In genomic region chr20:40265872-40266533, GRCh38 we compare ENCODE assay signal across 8 cellular contexts.
DNase-seq lines count a peak whose midpoint lies in the region; ATAC-seq, FAIRE-seq and TF ChIP-seq lines count a peak whose summit lies in the region.

No MANE protein-coding gene starts in this region.

- H3K27ac Mint-ChIP-seq in chondrocyte (ENCODE audit: unreplicated experiment), result no peak overlapping the region

- no peak overlapping the region for H3K9ac ChIP-seq in mesenchymal stem cell (ENCODE audit: low read length)

- ATAC-seq in HG02885 (IDR thresholded peaks at IDR 0.05; ENCODE audit: poor library complexity, unreplicated experiment) (no peak), HG02610 (IDR thresholded peaks at IDR 0.05; ENCODE audit: unreplicated experiment) (no peak)

- H3K14ac ChIP-seq in mesenchymal stem cell (ENCODE audit: low read length in 2 of 2), result no peak overlapping the region

- TF ChIP-seq CTCF in D721Med (IDR thresholded peaks at IDR 0.05; ENCODE audit: insufficient read depth, missing control alignments) (peak; percentile 60), chondrocyte (IDR thresholded peaks at IDR 0.05) (peak; percentile 80)

- H3K4me3 Mint-ChIP-seq in chondrocyte (ENCODE audit: unreplicated experiment), result no peak overlapping the region

- H2BK12ac ChIP-seq in mesenchymal stem cell (ENCODE audit: low read length in 2 of 2), result no peak overlapping the region

- no peak overlapping the region for H2BK120ac ChIP-seq in mesenchymal stem cell (ENCODE audit: low read depth, low read length)

- no peaks in the 10 kb centered on the region for H3K4me1 Mint-ChIP-seq in chondrocyte (ENCODE audit: low read depth)

- FAIRE-seq in D721Med (lab: Jason Lieb, UNC), result no peak

- no peaks in the 10 kb centered on the region for H3K79me1 ChIP-seq in mesenchymal stem cell (replicated peaks; ENCODE audit: low read length, poor library complexity, severe bottlenecking)

- WGBS in mesenchymal stem cell, result 58% methylated on average over 6 of the region's 6 CpGs

- no peaks in the 10 kb centered on the region for H3K4me1 ChIP-seq in mesenchymal stem cell (ENCODE audit: control insufficient read depth, insufficient read depth, low read depth, low read length)

- no peak overlapping the region for H3K27ac ChIP-seq in mesenchymal stem cell (ENCODE audit: low read length, poor library complexity, severe bottlenecking)

- peak overlapping the region in 1 of 2 experiments; percentile 34 for H3K18ac ChIP-seq in mesenchymal stem cell (ENCODE audit: low read depth in 1 of 2, low read length in 2 of 2)

- no peak overlapping the region for H4K8ac ChIP-seq in mesenchymal stem cell (ENCODE audit: low read length)

- H3K36me3 Mint-ChIP-seq in chondrocyte (ENCODE audit: low read depth), result no peaks in the 10 kb centered on the region

- DNase-seq in D721Med (ENCODE audit: insufficient read length, low spot score) (no peak), MV-4-11 (lab: John Stamatoyannopoulos, UW) (peak; percentile 29), chondrocyte (ENCODE audit: low spot score) (no peak), mesenchymal stem cell (peak; percentile 28), occipital lobe (lab: John Stamatoyannopoulos, UW) (no peak), T-helper 9 cell (no peak)

- H3K4me2 ChIP-seq in mesenchymal stem cell (ENCODE audit: low read length, poor library complexity, severe bottlenecking), result no peak overlapping the region

- H3K36me3 ChIP-seq in mesenchymal stem cell (ENCODE audit: control insufficient read depth in 1 of 2, insufficient read depth in 2 of 2, low read depth in 1 of 2, low read length in 2 of 2), result no peaks in the 10 kb centered on the region

- H3K4ac ChIP-seq in mesenchymal stem cell (ENCODE audit: low read depth in 1 of 2, low read length in 2 of 2), result peak overlapping the region in 1 of 2 experiments; percentile 21

- no peak overlapping the region for H2AK5ac ChIP-seq in mesenchymal stem cell (ENCODE audit: low read length, severe bottlenecking)

- H2BK15ac ChIP-seq in mesenchymal stem cell (ENCODE audit: low read depth, poor library complexity, severe bottlenecking), result no peak overlapping the region

- no peak overlapping the region for H2BK5ac ChIP-seq in mesenchymal stem cell (ENCODE audit: low read depth, low read length, poor library complexity, severe bottlenecking)

- no peaks in the 10 kb centered on the region for H3K9me3 ChIP-seq in mesenchymal stem cell (ENCODE audit: control insufficient read depth, low read length)

- no peaks in the 10 kb centered on the region for H3K9me3 Mint-ChIP-seq in chondrocyte (ENCODE audit: low read depth)

- H2AFZ ChIP-seq in mesenchymal stem cell (ENCODE audit: low read depth, low read length), result no peak overlapping the region

- no peak overlapping the region for H3K23ac ChIP-seq in mesenchymal stem cell (ENCODE audit: low read length in 2 of 2)

- H3K27me3 Mint-ChIP-seq in chondrocyte (ENCODE audit: low read depth), result peaks cover 19% of the 10 kb centered on the region

- no peak overlapping the region for H3K4me3 ChIP-seq in mesenchymal stem cell (ENCODE audit: insufficient read depth in 1 of 2, low read depth in 1 of 2, low read length in 2 of 2)

- no peak overlapping the region for H4K91ac ChIP-seq in mesenchymal stem cell (ENCODE audit: low read length)

- H3K27me3 ChIP-seq in mesenchymal stem cell (ENCODE audit: control insufficient read depth in 1 of 2, insufficient read depth in 1 of 2, low read length in 2 of 2), result peaks cover 4 to 5% of the 10 kb centered on the region in 2 experiments

Comparison
In these comparisons a context has a peak if more than half of its experiments do, and no peak if none do; other contexts are left out.
1. DNase-seq: peak in MV-4-11 (single experiment) and mesenchymal stem cell (single experiment); none in D721Med (single experiment), chondrocyte (single experiment), occipital lobe (single experiment) and T-helper 9 cell (single experiment).